Comparison of ENCODE assay signal across 19 cellular contexts in the genomic region with DNA sequence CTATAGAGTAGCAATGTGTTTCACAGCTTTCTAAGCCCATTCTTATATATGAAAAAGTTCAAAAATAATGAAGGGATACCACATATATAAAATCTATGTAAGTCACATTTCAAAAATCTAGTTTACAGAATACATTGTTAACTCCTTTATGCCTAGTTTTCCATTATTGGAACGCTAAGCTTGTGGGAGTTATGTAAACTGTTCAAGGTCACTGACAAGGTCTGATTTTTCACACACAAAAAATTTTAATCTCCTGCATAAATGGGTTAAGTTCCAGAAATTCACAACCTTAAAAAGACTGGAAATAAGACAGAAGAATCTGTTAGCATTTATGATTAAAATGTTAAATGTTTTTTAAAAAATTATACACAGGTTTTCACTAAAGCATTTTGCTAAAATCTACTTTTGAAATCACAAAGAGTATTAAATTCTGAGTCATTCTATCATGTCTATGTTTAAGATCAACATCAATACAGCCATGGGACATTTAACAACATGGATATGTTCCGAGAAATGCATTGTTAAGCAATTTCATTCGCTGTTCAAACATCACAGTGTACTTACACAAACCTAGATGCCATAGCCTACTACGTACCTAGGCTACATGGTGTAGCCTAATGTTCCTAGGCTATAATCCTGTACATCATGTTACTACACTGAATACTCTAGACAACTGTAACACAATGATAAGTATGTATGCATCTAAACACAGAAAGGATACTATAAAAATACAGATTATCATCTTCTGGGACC.
"Had no signal": no experiment of that assay in that cellular context is flagged by ENCODE, and none has a peak within 500 bp of the region (broad histone marks: within the 10 kb centered on the region; RNA-seq: fewer than 3 reads in every experiment).

No MANE protein-coding gene starts in this region.

- DNase-seq: activated CD4-positive, alpha-beta T cell treated with anti-CD3 and anti-CD28 coated beads for 1 hour; activated T-cell treated with anti-CD3 and anti-CD28 coated beads, Interleukin-2, amount 50 U/mL, for 1 hour; adrenal gland; dorsolateral prefrontal cortex; effector memory CD8-positive, alpha-beta T cell; esophagus squamous epithelium; left cardiac atrium; retina; stimulated activated CD4-positive, alpha-beta T cell treated with anti-CD3 and anti-CD28 coated beads, Interleukin-2, amount 100 ng/mL, for 48 hours; stimulated activated CD8-positive, alpha-beta memory T cell treated with anti-CD3 and anti-CD28 coated beads, Interleukin-4, amount 100 ng/mL, for 48 hours; T-helper 9 cell; testis had no signal

- H3K4me1 ChIP-seq: gastroesophageal sphincter, testis had no signal

- H3K9me3 Mint-ChIP-seq: activated naive CD4-positive, alpha-beta T cell treated with anti-CD3 and anti-CD28 coated beads, Interleukin-2, amount 50 U/mL, for 72 hours; central memory CD8-positive, alpha-beta T cell; effector memory CD8-positive, alpha-beta T cell; natural killer cell treated with Interleukin-12 subunit alpha and Interleukin-12 subunit beta and Interleukin-15 and Interleukin-18, amount 100 ng/mL, for 72 hours; type B pancreatic cell had no signal

- H3K27ac Mint-ChIP-seq: activated naive CD4-positive, alpha-beta T cell treated with anti-CD3 and anti-CD28 coated beads, Interleukin-2, amount 50 U/mL, for 72 hours; effector memory CD8-positive, alpha-beta T cell; natural killer cell treated with Interleukin-12 subunit alpha and Interleukin-12 subunit beta and Interleukin-15 and Interleukin-18, amount 100 ng/mL, for 72 hours; progenitor cell of endocrine pancreas; type B pancreatic cell had no signal

- H3K9me3 ChIP-seq: adrenal gland, esophagus squamous epithelium, gastroesophageal sphincter, testis had no signal

- H3K36me3 Mint-ChIP-seq: activated naive CD4-positive, alpha-beta T cell treated with anti-CD3 and anti-CD28 coated beads, Interleukin-2, amount 50 U/mL, for 72 hours had no signal

- H3K27ac ChIP-seq: dorsolateral prefrontal cortex, esophagus squamous epithelium, gastroesophageal sphincter, testis had no signal

- H3K36me3 ChIP-seq: adrenal gland, gastroesophageal sphincter had no signal

- H3K27me3 ChIP-seq: adrenal gland, dorsolateral prefrontal cortex, esophagus squamous epithelium, gastroesophageal sphincter, testis had no signal

- ATAC-seq: activated naive CD4-positive, alpha-beta T cell treated with anti-CD3 and anti-CD28 coated beads, Interleukin-2, amount 50 U/mL, for 72 hours; effector memory CD8-positive, alpha-beta T cell; gastroesophageal sphincter; left cardiac atrium; natural killer cell treated with Interleukin-12 subunit alpha and Interleukin-12 subunit beta and Interleukin-15 and Interleukin-18, amount 100 ng/mL, for 72 hours had no signal

- H3K4me3 ChIP-seq: adrenal gland, dorsolateral prefrontal cortex, esophagus squamous epithelium, gastroesophageal sphincter, lung, testis had no signal

- H3K4me3 Mint-ChIP-seq: central memory CD8-positive, alpha-beta T cell; effector memory CD8-positive, alpha-beta T cell; natural killer cell treated with Interleukin-12 subunit alpha and Interleukin-12 subunit beta and Interleukin-15 and Interleukin-18, amount 100 ng/mL, for 72 hours; type B pancreatic cell had no signal

- H3K27me3 Mint-ChIP-seq: central memory CD8-positive, alpha-beta T cell; effector memory CD8-positive, alpha-beta T cell; natural killer cell treated with Interleukin-12 subunit alpha and Interleukin-12 subunit beta and Interleukin-15 and Interleukin-18, amount 100 ng/mL, for 72 hours; progenitor cell of endocrine pancreas; type B pancreatic cell had no signal
